21 cellular contexts compared by ENCODE assay signal in the genomic region with DNA sequence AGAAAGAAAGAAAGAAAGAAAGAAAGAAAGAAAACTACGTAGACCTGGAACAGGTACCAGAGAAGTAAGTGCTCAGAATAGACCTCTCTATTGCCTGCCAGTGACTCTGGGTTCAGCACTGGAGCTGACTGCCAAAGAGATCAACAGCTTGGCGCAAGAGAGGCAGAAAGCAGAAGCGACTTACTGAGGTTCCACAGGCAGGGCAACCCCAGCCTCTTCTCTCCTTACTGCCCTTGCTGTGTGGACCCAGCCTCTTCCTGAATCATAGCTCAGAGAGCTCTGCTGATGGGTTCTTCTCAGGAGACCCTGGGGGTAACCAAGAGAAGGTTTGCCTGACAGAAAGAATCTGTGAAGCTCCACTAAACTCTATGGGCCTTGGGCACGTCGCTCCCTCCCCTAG. TPM values are rescaled to one million over a fixed set of nuclear protein-coding genes. Genes with fewer than 3 reads are reported as not detected.
"Had no signal": no experiment of that assay in that cellular context is flagged by ENCODE, and none has a peak within 500 bp of the region (broad histone marks: within the 10 kb centered on the region; RNA-seq: fewer than 3 reads in every experiment).

No MANE protein-coding gene starts in this region.

- DNase-seq: cerebellar nuclear complex; effector memory CD8-positive, alpha-beta T cell; gastrocnemius medialis; immature natural killer cell; kidney; left cardiac atrium; mesendoderm; naive thymus-derived CD4-positive, alpha-beta T cell; posterior cingulate gyrus; small intestine; stimulated activated CD4-positive, alpha-beta T cell treated with anti-CD3 and anti-CD28 coated beads, Interleukin-12 subunit alpha, Interleukin-12 subunit beta, amount 100 ng/mL, for 4 hours; stimulated activated naive CD4-positive, alpha-beta T cell; stomach; substantia nigra; transverse colon had no signal

- H3K4me3 Mint-ChIP-seq: dendritic cell treated with granulocyte-macrophage colony-stimulating factor and Interleukin-4, amounts not matched to agents 40 ng/mL and 50 ng/mL, for 4 days; effector memory CD8-positive, alpha-beta T cell; immature natural killer cell; naive thymus-derived CD4-positive, alpha-beta T cell had no signal

- H3K4me1 Mint-ChIP-seq: immature natural killer cell had no signal

- FAIRE-seq: colon, kidney, small intestine had no signal

- H3K27ac Mint-ChIP-seq: dendritic cell treated with granulocyte-macrophage colony-stimulating factor and Interleukin-4, amounts not matched to agents 40 ng/mL and 50 ng/mL, for 4 days; effector memory CD8-positive, alpha-beta T cell; immature natural killer cell had no signal

- ATAC-seq: effector memory CD8-positive, alpha-beta T cell; gastrocnemius medialis; left cardiac atrium; naive thymus-derived CD4-positive, alpha-beta T cell had no signal

- H3K9me3 ChIP-seq: gastrocnemius medialis, stomach, thoracic aorta, transverse colon had no signal

- H3K27ac ChIP-seq: gastrocnemius medialis, stomach, thoracic aorta, transverse colon had no signal

- H3K4me3 ChIP-seq: gastrocnemius medialis, stomach, thoracic aorta, transverse colon had no signal

- H3K9me3 Mint-ChIP-seq: dendritic cell treated with granulocyte-macrophage colony-stimulating factor and Interleukin-4, amounts not matched to agents 40 ng/mL and 50 ng/mL, for 4 days; effector memory CD8-positive, alpha-beta T cell; immature natural killer cell; naive thymus-derived CD4-positive, alpha-beta T cell had no signal

- H3K36me3 ChIP-seq: gastrocnemius medialis, stomach, thoracic aorta, transverse colon had no signal

- H3K27me3 ChIP-seq: gastrocnemius medialis, stomach, transverse colon had no signal

- H3K36me3 Mint-ChIP-seq: immature natural killer cell; naive thymus-derived CD4-positive, alpha-beta T cell had no signal

RNA-seq across cellular contexts. Expression of gene CAPN13, which starts 7.1 kb away (rescaled TPM):
- total RNA-seq: left cardiac atrium; lung microvascular endothelial cell; naive thymus-derived CD4-positive, alpha-beta T cell; osteocyte; pulmonary artery endothelial cell had no signal
